In the genomic region with DNA sequence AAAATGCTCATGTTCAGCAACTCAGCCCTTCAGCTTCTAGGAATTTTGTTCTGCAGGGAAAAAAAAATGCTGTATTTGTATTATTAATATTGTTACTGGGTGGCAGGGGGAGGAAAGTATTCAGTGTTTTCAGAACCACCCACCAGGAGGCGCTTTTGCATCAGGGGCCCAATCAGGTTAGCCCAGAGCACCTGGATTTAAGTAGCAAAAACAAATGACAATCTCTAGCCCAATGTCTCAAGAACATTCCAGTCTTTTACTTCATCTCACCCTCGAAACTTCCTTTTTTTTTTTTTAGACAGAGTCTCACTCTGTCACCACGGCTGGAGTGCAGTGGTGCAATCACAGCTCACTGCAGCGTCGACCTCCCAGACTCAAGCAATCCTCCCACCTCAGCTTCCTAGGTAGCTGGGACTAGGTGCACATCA, we compare ENCODE assay signal across 8 cellular contexts.
DNase-seq lines count a peak whose midpoint lies in the region.

No MANE protein-coding gene starts in this region.

- DNase-seq in DMS153 (lab: John Stamatoyannopoulos, UW) (peak; percentile 45), KBM-7 (peak; percentile 94), SIG-M5 treated with dmso at 0.1 percent for 504 hours (lab: John Stamatoyannopoulos, UW; ENCODE audit: unreplicated experiment) (peak; percentile 94), iPS-NIHi7 (ENCODE audit: extremely low spot score) (peak; percentile 75), NCI-H128 (lab: John Stamatoyannopoulos, UW; ENCODE audit: unreplicated experiment) (no peak), cortex of kidney (lab: John Stamatoyannopoulos, UW) (no peak)
- peak; percentile 56 for DNase-seq in activated gamma-delta T cell treated with anti-CD3 and anti-CD28 coated beads, Interleukin-2, amount 50 U/mL, for 16 hours (ENCODE audit: low read depth)
- peak; percentile 50 to 66 (median 58) for DNase-seq in stimulated activated CD4-positive, alpha-beta T cell treated with anti-CD3 and anti-CD28 coated beads, TNF-alpha, amount 100 ng/mL, for 24 hours (ENCODE audit: low read depth in 3 of 3)

- in situ Hi-C loops in KBM-7 (cut with MboI; ENCODE audit: low pct_unique_long_range_greater_than_20kb, low sequenced_read_pairs): no loop called here

Comparison
In these comparisons a context has a peak if more than half of its experiments do, and no peak if none do; other contexts are left out.
1. DNase-seq: peak in DMS153 (single experiment), KBM-7 (single experiment), SIG-M5 treated with dmso at 0.1 percent for 504 hours (single experiment), activated gamma-delta T cell treated with anti-CD3 and anti-CD28 coated beads, Interleukin-2, amount 50 U/mL, for 16 hours (single experiment), iPS-NIHi7 (single experiment) and stimulated activated CD4-positive, alpha-beta T cell treated with anti-CD3 and anti-CD28 coated beads, TNF-alpha, amount 100 ng/mL, for 24 hours (3 of 3); none in NCI-H128 (single experiment) and cortex of kidney (single experiment).